8 cellular contexts compared by ENCODE assay signal in the genomic region with DNA sequence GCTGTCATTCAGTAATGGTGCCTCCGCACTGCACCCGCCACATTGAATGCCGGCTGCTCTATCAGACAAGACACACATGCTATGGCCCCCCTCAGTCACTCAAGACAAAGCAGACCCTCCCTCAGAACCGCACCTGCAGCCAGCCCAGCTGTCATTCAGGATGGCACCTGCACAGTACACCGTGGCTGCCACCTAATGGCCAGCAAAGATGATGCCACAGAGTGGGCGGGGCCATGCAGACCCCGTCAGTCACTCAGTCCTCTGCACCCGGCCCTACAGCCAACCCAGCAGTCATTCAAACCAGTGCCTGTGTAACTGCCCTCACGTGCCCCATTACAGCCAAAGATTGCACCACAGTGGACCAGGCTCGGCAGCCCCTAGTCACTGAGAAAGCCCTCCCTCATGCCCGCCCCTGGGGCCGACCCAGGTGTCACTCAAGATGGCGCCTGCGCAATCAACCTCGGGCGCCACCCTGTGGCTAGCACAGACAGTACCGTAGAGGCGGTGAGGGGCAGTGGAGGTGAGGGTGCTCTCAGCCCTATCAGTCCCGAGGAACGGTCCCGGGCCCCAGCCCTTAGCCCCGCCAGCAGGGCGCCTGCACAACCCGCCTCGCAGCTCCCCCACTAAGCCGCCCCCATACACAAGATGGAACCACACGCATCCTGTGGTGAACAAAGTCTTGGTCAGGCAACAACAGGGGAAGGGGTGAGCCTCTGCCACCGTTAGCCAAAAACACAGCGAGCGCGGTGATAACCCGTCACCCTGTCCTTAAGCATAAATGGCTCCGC. TPM values are rescaled to one million over a fixed set of nuclear protein-coding genes. Genes with fewer than 3 reads are reported as not detected.
A peak's percentile ranks its signal among the peaks of the same experiment; 100 is the strongest.
DNase-seq lines count a peak whose midpoint lies in the region; ATAC-seq and TF ChIP-seq lines count a peak whose summit lies in the region.

No MANE protein-coding gene starts in this region.

- H3K36me3 ChIP-seq in stomach, result peaks cover 0 to 6% (median 2%) of the 10 kb centered on the region in 4 donors
- H3K36me3 ChIP-seq in hepatocyte (replicated peaks; ENCODE audit: insufficient read depth, low read depth), result no peaks in the 10 kb centered on the region

- no peaks in the 10 kb centered on the region for H3K4me1 ChIP-seq in stomach
- H3K4me1 ChIP-seq in hepatocyte (ENCODE audit: insufficient read depth), result no peaks in the 10 kb centered on the region

- no peaks in the 10 kb centered on the region for H3K9me2 ChIP-seq in hepatocyte (replicated peaks; ENCODE audit: insufficient read depth)

- TF ChIP-seq EP300 in stomach (IDR thresholded peaks at IDR 0.05), result no peak

- no peaks in the 10 kb centered on the region for H3K79me2 ChIP-seq in hepatocyte

- H4K20me1 ChIP-seq in hepatocyte (ENCODE audit: insufficient read depth, poor library complexity, severe bottlenecking), result no peaks in the 10 kb centered on the region

- ATAC-seq in GM18858 (IDR thresholded peaks at IDR 0.05; ENCODE audit: unreplicated experiment), result no peak

- H3K4me3 ChIP-seq in stomach (peak overlapping the region; percentile 35 to 49 (median 40)), hepatocyte (no peak overlapping the region)

- H3K27me3 ChIP-seq in stomach (peaks cover 0 to 31% (median 9%) of the 10 kb centered on the region in 3 donors), hepatocyte (no peaks in the 10 kb centered on the region)

- intact Hi-C loops in stomach (cut with DNase I; ENCODE audit: low total_unique reads), result no loop called here

- H3K9me3 ChIP-seq in stomach, result peaks cover 4 to 71% (median 42%) of the 10 kb centered on the region in 4 donors
- H3K9me3 ChIP-seq in hepatocyte (ENCODE audit: low read depth), result no peaks in the 10 kb centered on the region

- DNase-seq in HUDEP-2 (lab: John Stamatoyannopoulos, UW; ENCODE audit: unreplicated experiment in 76 of 76) (peak in 49 of 76 experiments; percentile 14 to 89 (median 70)), astrocyte of the hippocampus (ENCODE audit: low read depth, low spot score) (peak; percentile 83), kidney glomerular epithelial cell (lab: John Stamatoyannopoulos, UW) (peak; percentile 65), stomach (no peak), NCI-H1105 treated with DMSO at 0.1 percent for 48 hours (lab: John Stamatoyannopoulos, UW) (no peak), hepatocyte (ENCODE audit: low spot score) (no peak)
- no peak for DNase-seq in effector CD8-positive, alpha-beta T cell (lab: John Stamatoyannopoulos, UW)

- H3K27ac ChIP-seq in stomach, result peak overlapping the region; percentile 71 to 85 (median 78)
- no peak overlapping the region for H3K27ac ChIP-seq in hepatocyte

- H2AFZ ChIP-seq in hepatocyte, result no peak overlapping the region

- no peak overlapping the region for H3K4me2 ChIP-seq in hepatocyte

- TF ChIP-seq POLR2A in stomach (IDR thresholded peaks at IDR 0.05), result no peak

- 33 to 48% (median 42%) methylated on average over 10 to 33 of the region's 33 CpGs for WGBS in stomach, 5 donors
- 90% methylated on average over 33 of the region's 33 CpGs for WGBS in hepatocyte (ENCODE audit: low lambda C conversion rate, missing lambda C conversion rate)

- TF ChIP-seq CTCF in stomach (IDR thresholded peaks at IDR 0.05), result peak in 1 of 7 experiments; percentile 17
- TF ChIP-seq CTCF in hepatocyte (IDR thresholded peaks at IDR 0.05; ENCODE audit: poor library complexity), result no peak

RNA-seq across cellular contexts. Expression of gene PEG3, which starts 2.4 kb away (rescaled TPM):
- total RNA-seq in stomach (10 to 100 TPM in 1 of 5 donors, 1 to 10 TPM in 3, under 1 TPM in 1; 0.72 to 38.2 (median 2.3) TPM), hepatocyte (not detected in 2 replicates)
- polyA plus RNA-seq in stomach (1 to 10 TPM; 1.1 to 3.2 (median 1.4) TPM), hepatocyte (not detected in 2 replicates)

RNA-seq across cellular contexts. Expression of gene ZIM2, which starts 2.4 kb away (rescaled TPM):
- 1 to 10 TPM in 2 of 5 donors, not detected in 3; 3.3 to 4.1 TPM for total RNA-seq in stomach
- under 1 TPM in 1 of 3 donors, not detected in 2; 0.19 TPM for polyA plus RNA-seq in stomach
- not detected in 2 replicates for total RNA-seq in hepatocyte
- polyA plus RNA-seq in hepatocyte, result not detected in 2 replicates

Comparison
In these comparisons a context has a peak if more than half of its experiments do, and no peak if none do; other contexts are left out.
1. DNase-seq: peak in HUDEP-2 (49 of 76), astrocyte of the hippocampus (single experiment) and kidney glomerular epithelial cell (single experiment); none in stomach (single experiment), NCI-H1105 treated with DMSO at 0.1 percent for 48 hours (single experiment), hepatocyte (single experiment) and effector CD8-positive, alpha-beta T cell (single experiment).